In genomic region chr2:63886445-63886844, GRCh38 we compare ENCODE assay signal across 30 cellular contexts.
"Had no signal": no experiment of that assay in that cellular context is flagged by ENCODE, and none has a peak within 500 bp of the region (broad histone marks: within the 10 kb centered on the region; RNA-seq: fewer than 3 reads in every experiment).

No MANE protein-coding gene starts in this region.

- H3K27ac Mint-ChIP-seq: activated CD8-positive, alpha-beta T cell treated with anti-CD3 and anti-CD28 coated beads, Interleukin-2, amount 10 ng/mL, durations not matched to agents 7 days and 5 days; activated naive CD4-positive, alpha-beta T cell treated with anti-CD3 and anti-CD28 coated beads, Interleukin-2, amount 10 ng/mL, durations not matched to agents 7 days and 5 days had no signal

- DNase-seq: activated CD4-positive, alpha-beta T cell treated with anti-CD3 and anti-CD28 coated beads for 4 hours; activated CD4-positive, alpha-beta T cell treated with anti-CD3 and anti-CD28 coated beads, Interleukin-2, amount 50 U/mL, for 4 hours; activated CD4-positive, CD25-positive, alpha-beta regulatory T cell; activated CD8-positive, alpha-beta memory T cell treated with anti-CD3 and anti-CD28 coated beads, Interleukin-2, amount 50 U/mL, for 48 hours; activated CD8-positive, alpha-beta T cell treated with anti-CD3 and anti-CD28 coated beads, Interleukin-2, amount 10 ng/mL, durations not matched to agents 7 days and 5 days; activated effector memory CD4-positive, alpha-beta T cell treated with anti-CD3 and anti-CD28 coated beads, Interleukin-2, amount 50 U/mL, for 16 hours; activated naive CD4-positive, alpha-beta T cell treated with anti-CD3 and anti-CD28 coated beads, Interleukin-2, amount 10 ng/mL, durations not matched to agents 7 days and 5 days; activated T-cell treated with anti-CD3 and anti-CD28 coated beads, Interleukin-2, amount 50 U/mL, for 4 hours; aorta; Karpas-422; MM.1S; NCI-H1105; NCI-H1436; NCI-H1694 treated with DMSO at 0.1 percent for 48 hours; NCI-H2029 treated with DMSO at 0.1 percent for 48 hours; NCI-H345; NCI-H510A; NCI-H526 treated with DMSO at 0.1 percent for 48 hours; NCI-H82; NK-92 treated with Interleukin-12 subunit alpha and Interleukin-12 subunit beta, amount 100 ng/mL, for 24 hours; OCI-M1; Right ventricle myocardium superior; RPMI8226; SJCRH30; SK-N-SH; T-helper 1 cell had no signal

- H3K27ac ChIP-seq: breast epithelium, SJCRH30, VCaP had no signal

- H3K36me3 ChIP-seq: breast epithelium had no signal

- ATAC-seq: activated CD8-positive, alpha-beta T cell treated with anti-CD3 and anti-CD28 coated beads, Interleukin-2, amount 10 ng/mL, durations not matched to agents 7 days and 5 days; activated T-cell treated with anti-CD3 and anti-CD28 coated beads, Interleukin-2, amount 50 U/mL, for 4 hours; Panc1 had no signal

- H3K9ac ChIP-seq: SK-N-SH had no signal

- H3K4me3 Mint-ChIP-seq: activated CD8-positive, alpha-beta T cell treated with anti-CD3 and anti-CD28 coated beads, Interleukin-2, amount 10 ng/mL, durations not matched to agents 7 days and 5 days; activated naive CD4-positive, alpha-beta T cell treated with anti-CD3 and anti-CD28 coated beads, Interleukin-2, amount 10 ng/mL, durations not matched to agents 7 days and 5 days; activated T-cell treated with anti-CD3 and anti-CD28 coated beads, Interleukin-2, amount 50 U/mL, for 4 hours; central memory CD8-positive, alpha-beta T cell had no signal

- H3K27me3 Mint-ChIP-seq: activated naive CD4-positive, alpha-beta T cell treated with anti-CD3 and anti-CD28 coated beads, Interleukin-2, amount 10 ng/mL, durations not matched to agents 7 days and 5 days; central memory CD8-positive, alpha-beta T cell had no signal

- H3K9me3 ChIP-seq: breast epithelium, SJCRH30, SK-N-SH had no signal

- H3K4me3 ChIP-seq: breast epithelium, SJCRH30 had no signal

- H3K4me2 ChIP-seq: SK-N-SH had no signal

- H3K9me3 Mint-ChIP-seq: activated naive CD4-positive, alpha-beta T cell treated with anti-CD3 and anti-CD28 coated beads, Interleukin-2, amount 10 ng/mL, durations not matched to agents 7 days and 5 days; activated T-cell treated with anti-CD3 and anti-CD28 coated beads, Interleukin-2, amount 50 U/mL, for 4 hours; central memory CD8-positive, alpha-beta T cell had no signal

- H3K27me3 ChIP-seq: breast epithelium, SJCRH30 had no signal
